In the genomic region with DNA sequence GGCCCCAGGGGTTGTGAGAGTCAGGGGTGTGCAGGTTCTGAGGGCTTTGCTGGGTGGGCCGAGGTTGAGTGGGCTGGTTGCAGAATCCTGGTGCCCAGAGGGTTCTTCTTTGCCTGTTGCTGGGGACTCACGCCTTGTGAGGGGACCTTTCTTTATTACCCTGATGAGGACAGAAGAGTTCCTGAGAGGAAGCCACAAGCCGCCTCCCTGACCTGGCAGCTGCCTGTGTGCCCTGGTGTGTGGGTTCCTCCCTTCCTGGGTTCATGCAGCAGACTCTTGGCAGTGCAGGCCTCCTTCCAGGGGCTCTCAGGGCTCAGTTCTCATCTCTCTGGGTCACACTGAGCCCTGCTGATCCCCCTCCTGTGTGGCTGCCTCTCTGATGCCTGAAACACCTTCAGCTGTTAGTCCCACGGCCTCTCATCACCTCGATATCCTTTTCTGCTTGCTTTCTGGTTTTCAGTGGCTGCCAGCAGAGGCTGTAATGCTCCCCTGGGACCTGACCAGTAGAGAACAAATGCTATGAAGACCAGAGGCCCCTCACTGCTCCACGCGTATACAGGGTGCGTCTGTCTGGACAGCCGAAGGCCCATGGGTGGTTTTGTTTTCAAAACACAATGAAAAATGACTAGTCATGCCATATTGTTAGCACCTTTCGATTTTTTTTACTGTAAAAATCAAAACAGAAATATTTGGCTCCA, we compare ENCODE assay signal across 1 cellular context.
TF ChIP-seq lines count a peak whose summit lies in the region.

No MANE protein-coding gene starts in this region.

TF ChIP-seq in HepG2, 621 proteins besides CTCF, POLR2A, EP300 and RAD21:
- TF ChIP-seq, protein P1, sequence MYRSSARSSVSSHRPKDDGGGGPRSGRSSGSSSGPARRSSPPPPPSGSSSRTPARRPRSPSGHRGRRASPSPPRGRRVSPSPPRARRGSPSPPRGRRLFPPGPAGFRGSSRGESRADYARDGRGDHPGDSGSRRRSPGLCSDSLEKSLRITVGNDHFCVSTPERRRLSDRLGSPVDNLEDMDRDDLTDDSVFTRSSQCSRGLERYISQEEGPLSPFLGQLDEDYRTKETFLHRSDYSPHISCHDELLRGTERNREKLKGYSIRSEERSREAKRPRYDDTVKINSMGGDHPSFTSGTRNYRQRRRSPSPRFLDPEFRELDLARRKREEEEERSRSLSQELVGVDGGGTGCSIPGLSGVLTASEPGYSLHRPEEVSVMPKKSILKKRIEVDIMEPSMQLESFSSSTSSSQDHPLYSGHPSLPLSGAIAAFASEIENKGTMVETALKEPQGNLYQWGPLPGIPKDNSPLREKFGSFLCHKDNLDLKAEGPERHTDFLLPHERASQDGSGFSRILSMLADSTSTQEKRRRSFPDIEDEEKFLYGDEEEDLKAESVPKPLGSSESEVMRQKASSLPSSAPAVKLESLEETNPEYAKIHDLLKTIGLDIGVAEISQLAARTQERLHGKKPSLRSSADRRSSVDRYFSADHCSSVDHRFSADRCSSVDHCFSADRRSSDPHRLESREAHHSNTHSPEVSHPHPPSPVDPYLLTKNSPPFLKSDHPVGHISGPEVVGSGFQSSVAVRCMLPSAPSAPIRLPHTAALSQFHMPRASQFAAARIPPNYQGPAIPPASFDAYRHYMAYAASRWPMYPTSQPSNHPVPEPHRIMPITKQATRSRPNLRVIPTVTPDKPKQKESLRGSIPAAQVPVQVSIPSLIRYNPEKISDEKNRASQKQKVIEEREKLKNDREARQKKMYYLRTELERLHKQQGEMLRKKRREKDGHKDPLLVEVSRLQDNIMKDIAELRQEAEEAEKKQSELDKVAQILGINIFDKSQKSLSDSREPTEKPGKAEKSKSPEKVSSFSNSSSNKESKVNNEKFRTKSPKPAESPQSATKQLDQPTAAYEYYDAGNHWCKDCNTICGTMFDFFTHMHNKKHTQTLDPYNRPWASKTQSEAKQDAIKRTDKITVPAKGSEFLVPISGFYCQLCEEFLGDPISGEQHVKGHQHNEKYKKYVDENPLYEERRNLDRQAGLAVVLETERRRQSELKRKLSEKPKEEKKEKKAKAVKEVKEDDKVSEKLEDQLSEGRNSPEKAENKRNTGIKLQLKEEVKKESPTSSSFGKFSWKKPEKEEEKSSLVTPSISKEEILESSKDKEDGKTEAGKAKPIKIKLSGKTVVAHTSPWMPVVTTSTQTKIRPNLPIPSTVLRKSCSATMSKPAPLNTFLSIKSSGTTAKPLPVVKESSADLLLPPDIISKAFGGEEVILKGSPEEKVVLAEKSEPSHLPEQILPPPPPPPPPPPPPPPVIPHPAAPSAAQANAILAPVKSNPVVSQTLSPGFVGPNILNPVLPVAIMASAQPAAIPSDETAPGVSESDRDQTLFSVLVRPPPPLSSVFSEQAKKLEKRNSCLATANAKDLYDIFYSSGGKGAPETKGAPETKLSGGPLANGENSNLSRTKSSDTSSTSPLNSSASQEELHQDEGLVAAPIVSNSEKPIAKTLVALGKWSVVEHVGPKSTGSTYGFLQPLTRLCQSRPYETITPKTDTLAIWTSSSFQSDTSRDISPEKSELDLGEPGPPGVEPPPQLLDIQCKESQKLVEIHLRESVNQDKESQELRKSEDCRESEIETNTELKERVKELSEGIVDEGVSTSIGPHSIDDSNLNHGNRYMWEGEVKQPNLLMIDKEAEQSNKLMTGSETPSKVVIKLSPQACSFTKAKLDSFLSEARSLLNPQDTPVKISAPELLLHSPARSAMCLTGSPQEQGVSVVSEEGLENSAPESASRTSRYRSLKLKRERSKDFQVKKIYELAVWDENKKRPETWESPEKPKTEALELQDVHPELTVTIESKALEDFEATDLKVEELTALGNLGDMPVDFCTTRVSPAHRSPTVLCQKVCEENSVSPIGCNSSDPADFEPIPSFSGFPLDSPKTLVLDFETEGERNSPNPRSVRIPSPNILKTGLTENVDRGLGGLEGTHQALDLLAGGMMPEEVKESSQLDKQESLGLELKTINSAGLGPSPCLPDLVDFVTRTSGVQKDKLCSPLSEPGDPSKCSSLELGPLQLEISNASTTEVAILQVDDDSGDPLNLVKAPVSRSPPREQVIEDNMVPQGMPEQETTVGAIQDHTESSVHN (CRISPR knock-in tag; IDR thresholded peaks at IDR 0.05): no peak
- TF ChIP-seq TBP (CRISPR knock-in tag; IDR thresholded peaks at IDR 0.05): no peak
- TF ChIP-seq NFE2L2 (IDR thresholded peaks at IDR 0.05; ENCODE audit: low read length): peak; percentile 45; the same call in 1 of the 2 replicates
- TF ChIP-seq HNRNPUL1 (IDR thresholded peaks at IDR 0.05; ENCODE audit: low read depth, low read length): no peak
- TF ChIP-seq, protein P2, sequence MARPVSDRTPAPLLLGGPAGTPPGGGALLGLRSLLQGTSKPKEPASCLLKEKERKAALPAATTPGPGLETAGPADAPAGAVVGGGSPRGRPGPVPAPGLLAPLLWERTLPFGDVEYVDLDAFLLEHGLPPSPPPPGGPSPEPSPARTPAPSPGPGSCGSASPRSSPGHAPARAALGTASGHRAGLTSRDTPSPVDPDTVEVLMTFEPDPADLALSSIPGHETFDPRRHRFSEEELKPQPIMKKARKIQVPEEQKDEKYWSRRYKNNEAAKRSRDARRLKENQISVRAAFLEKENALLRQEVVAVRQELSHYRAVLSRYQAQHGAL (CRISPR knock-in tag; IDR thresholded peaks at IDR 0.05; ENCODE audit: not compliant biosample characterization): no peak
- no peak for TF ChIP-seq ZNF598 (CRISPR knock-in tag; IDR thresholded peaks at IDR 0.05; ENCODE audit: borderline replicate concordance)
- no peak for TF ChIP-seq ARNTL (CRISPR knock-in tag; IDR thresholded peaks at IDR 0.05)
